8 cellular contexts compared by ENCODE assay signal in genomic region chr6:106163446-106163965, GRCh38.
DNase-seq lines count a peak whose midpoint lies in the region; TF ChIP-seq lines count a peak whose summit lies in the region.

No MANE protein-coding gene starts in this region.

- POLR2A ChIA-PET in MCF 10A (lab: Yijun Ruan, JAX): interaction anchor here (0.6 kb wide), 1 partner anchor 608 kb away, joined by 3 read pairs; no protein-coding TSS in a partner anchor

- no peaks in the 10 kb centered on the region for H4K20me1 ChIP-seq in mammary epithelial cell (ENCODE audit: insufficient read depth, low read length)

- H3K9me3 ChIP-seq in mammary epithelial cell (replicated peaks; ENCODE audit: insufficient read depth, low read length) (no peaks in the 10 kb centered on the region), sigmoid colon (no peaks in the 10 kb centered on the region)

- TF ChIP-seq CTCF in MCF 10A (IDR thresholded peaks at IDR 0.05; ENCODE audit: unreplicated experiment) (no peak), mammary epithelial cell (conservative IDR thresholded peaks at IDR 0.05 in 1 of 2, IDR thresholded peaks at IDR 0.05 in 1 of 2; ENCODE audit: extremely low read depth in 1 of 2, insufficient read depth in 1 of 2, low read depth in 1 of 2, low read length in 2 of 2) (no peak), fibroblast of villous mesenchyme (IDR thresholded peaks at IDR 0.05; ENCODE audit: insufficient read depth, low read depth, low read length) (no peak), sigmoid colon (IDR thresholded peaks at IDR 0.05) (no peak)

- WGBS in mammary epithelial cell (ENCODE audit: low coverage, missing lambda C conversion rate): 91% methylated on average over 7 of the region's 7 CpGs
- WGBS in sigmoid colon, 2 donors: 39 to 61% methylated on average over 7 of the region's 7 CpGs

- peaks cover 21% of the 10 kb centered on the region for H3K4me1 ChIP-seq in mammary epithelial cell (ENCODE audit: insufficient read depth, low read length)
- peaks cover 0 to 7% (median 2%) of the 10 kb centered on the region in 4 donors for H3K4me1 ChIP-seq in sigmoid colon

- peak; percentile 17 for DNase-seq in MCF 10A (ENCODE audit: unreplicated experiment)
- no peak for DNase-seq in mammary epithelial cell
- peak; percentile 47 for DNase-seq in HT1080 (ENCODE audit: low read depth)
- peak; percentile 28 for DNase-seq in activated CD8-positive, alpha-beta memory T cell treated with anti-CD3 and anti-CD28 coated beads, Interleukin-2, amount 50 U/mL, for 4 hours
- DNase-seq in fibroblast of villous mesenchyme (ENCODE audit: low read depth): peak; percentile 68
- no peak for DNase-seq in sigmoid colon
- DNase-seq in mesenteric fat pad (ENCODE audit: low spot score): no peak
- no peak for DNase-seq in effector CD8-positive, alpha-beta T cell (lab: John Stamatoyannopoulos, UW)

- no peaks in the 10 kb centered on the region for H3K27me3 ChIP-seq in mammary epithelial cell (ENCODE audit: insufficient read depth, low read length)
- no peaks in the 10 kb centered on the region for H3K27me3 ChIP-seq in sigmoid colon

- no peak overlapping the region for H3K27ac Mint-ChIP-seq in MCF 10A (ENCODE audit: low read depth, unreplicated experiment)

- no peak overlapping the region for H2AFZ ChIP-seq in mammary epithelial cell (ENCODE audit: low read depth, low read length)

- H3K36me3 ChIP-seq in mammary epithelial cell (ENCODE audit: insufficient read depth, low read length): no peaks in the 10 kb centered on the region
- no peaks in the 10 kb centered on the region for H3K36me3 ChIP-seq in sigmoid colon

- H3K4me3 ChIP-seq in mammary epithelial cell (replicated peaks in 1 of 3; ENCODE audit: insufficient read depth in 1 of 3, low read depth in 2 of 3, low read length in 3 of 3) (no peak overlapping the region), fibroblast of villous mesenchyme (ENCODE audit: low read depth, low read length) (peak overlapping the region; percentile 4), sigmoid colon (no peak overlapping the region)

- peaks cover 17% of the 10 kb centered on the region for H3K4me1 Mint-ChIP-seq in MCF 10A (ENCODE audit: insufficient read depth, unreplicated experiment)

- no peak overlapping the region for H3K4me2 ChIP-seq in mammary epithelial cell (ENCODE audit: insufficient read depth, low read depth, low read length)

- BruUV-seq in MCF 10A (replicated peaks; lab: Mats Ljungman, UMichigan) (no TSS peak), mammary epithelial cell (replicated peaks; lab: Mats Ljungman, UMichigan) (no TSS peak)

- H3K79me2 ChIP-seq in mammary epithelial cell (ENCODE audit: insufficient read depth, low read length): no peaks in the 10 kb centered on the region

- no peaks in the 10 kb centered on the region for H3K27me3 Mint-ChIP-seq in MCF 10A (ENCODE audit: insufficient read depth, unreplicated experiment)

- H3K27ac ChIP-seq in mammary epithelial cell (ENCODE audit: insufficient read depth, low read depth, low read length) (no peak overlapping the region), sigmoid colon (peak overlapping the region in 3 of 4 donors; percentile 33 to 63 (median 59))

- CTCF ChIA-PET in MCF 10A (lab: Yijun Ruan, JAX) (interaction anchor here (0.5 to 0.6 kb wide), 2 partner anchors 390 to 820 kb away, joined by 3 to 5 read pairs; no protein-coding TSS in a partner anchor), mammary epithelial cell (lab: Charles Lee; ENCODE audit: low non-redundant PET) (no interaction called here)

- TF ChIP-seq EP300 in sigmoid colon (IDR thresholded peaks at IDR 0.05): no peak

- no peak overlapping the region for H3K4me3 Mint-ChIP-seq in MCF 10A (ENCODE audit: unreplicated experiment)

- peaks cover 7% of the 10 kb centered on the region for H3K9me3 Mint-ChIP-seq in MCF 10A (ENCODE audit: unreplicated experiment)

- no peaks in the 10 kb centered on the region for H3K36me3 Mint-ChIP-seq in MCF 10A (ENCODE audit: insufficient read depth, unreplicated experiment)

- H3K9ac ChIP-seq in mammary epithelial cell (ENCODE audit: insufficient read depth, low read length): no peak overlapping the region

- in situ Hi-C loops in mammary epithelial cell (cut with MboI; ENCODE audit: low sequenced_read_pairs in 2 of 2): no loop called here

- no peak for TF ChIP-seq POLR2A in sigmoid colon (IDR thresholded peaks at IDR 0.05)

- intact Hi-C loops in MCF 10A (cut with micrococcal nuclease) (no loop called here), mammary epithelial cell (cut with micrococcal nuclease) (no loop called here), sigmoid colon (cut with DNase I) (no loop called here)

- dilution Hi-C loops in mammary epithelial cell (cut with HindIII; ENCODE audit: low sequenced_read_pairs): no loop called here

Comparison
In these comparisons a context has a peak if more than half of its experiments do, and no peak if none do; other contexts are left out.
1. DNase-seq: peak in MCF 10A (single experiment), HT1080 (single experiment), activated CD8-positive, alpha-beta memory T cell treated with anti-CD3 and anti-CD28 coated beads, Interleukin-2, amount 50 U/mL, for 4 hours (single experiment) and fibroblast of villous mesenchyme (single experiment); none in mammary epithelial cell (single experiment), sigmoid colon (single experiment), mesenteric fat pad (single experiment) and effector CD8-positive, alpha-beta T cell (single experiment).